Comparison of ENCODE assay signal across 13 cellular contexts in genomic region chr5:55969956-55970355, GRCh38. TPM values are rescaled to one million over a fixed set of nuclear protein-coding genes. Genes with fewer than 3 reads are reported as not detected.
DNase-seq lines count a peak whose midpoint lies in the region; ATAC-seq and TF ChIP-seq lines count a peak whose summit lies in the region.
"Had no signal": no experiment of that assay in that cellular context is flagged by ENCODE, and none has a peak within 500 bp of the region (broad histone marks: within the 10 kb centered on the region; RNA-seq: fewer than 3 reads in every experiment).

No MANE protein-coding gene starts in this region.

- H4K91ac ChIP-seq in IMR-90 (ENCODE audit: insufficient read depth, low read depth, low read length), result peak overlapping the region; percentile 9; the same call in 1 of the 2 replicates

- CTCF ChIA-PET in activated CD4-positive, alpha-beta T cell treated with anti-CD3 and anti-CD28 coated beads, Interleukin-2, amount 10 ng/mL, durations not matched to agents 7 days and 5 days (lab: Charles Lee), result interaction anchor here (0.9 to 1.7 kb wide), 3 partner anchors 11 to 33 kb away, joined by 3 to 4 read pairs (median 3); no protein-coding TSS in a partner anchor
- CTCF ChIA-PET in IMR-90 (lab: Yijun Ruan, JAX), result no interaction called here
- CTCF ChIA-PET in naive thymus-derived CD4-positive, alpha-beta T cell (lab: Charles Lee), result interaction anchor here (1.1 to 2.1 kb wide), 3 partner anchors 9 to 230 kb away, joined by 4 to 8 read pairs (median 5); no protein-coding TSS in a partner anchor

- H2BK15ac ChIP-seq in IMR-90 (ENCODE audit: low read depth, low read length), result no peak overlapping the region

- no peak overlapping the region for H2AFZ ChIP-seq in IMR-90 (replicated peaks; ENCODE audit: low read length, poor library complexity)

- H3K56ac ChIP-seq in IMR-90 (ENCODE audit: extremely low read depth, insufficient read depth, low read length), result no peak overlapping the region

- H3K18ac ChIP-seq in IMR-90 (ENCODE audit: low read depth, low read length), result peak overlapping the region; percentile 71; the same call in 1 of the 2 replicates

- no peak overlapping the region for H3K4me3 Mint-ChIP-seq in activated CD4-positive, alpha-beta T cell treated with anti-CD3 and anti-CD28 coated beads, Interleukin-2, amount 10 ng/mL, durations not matched to agents 7 days and 5 days
- peak overlapping the region; percentile 25 to 81 (median 59) for H3K4me3 Mint-ChIP-seq in naive thymus-derived CD4-positive, alpha-beta T cell

- H3K27me3 ChIP-seq in IMR-90 (ENCODE audit: control insufficient read depth, insufficient read depth, low read length), result no peaks in the 10 kb centered on the region
- H3K27me3 ChIP-seq in brain microvascular endothelial cell (replicated peaks), result no peaks in the 10 kb centered on the region
- no peaks in the 10 kb centered on the region for H3K27me3 ChIP-seq in naive thymus-derived CD4-positive, alpha-beta T cell (ENCODE audit: control insufficient read depth in 2 of 2, insufficient read depth in 2 of 2, low read length in 2 of 2)
- H3K27me3 ChIP-seq: suprapubic skin had no signal

- H3K4me3 ChIP-seq in IMR-90 (ENCODE audit: insufficient read depth, low read depth, low read length) (no peak overlapping the region), brain microvascular endothelial cell (ENCODE audit: low read depth, low read length) (no peak overlapping the region)
- H3K4me3 ChIP-seq in naive thymus-derived CD4-positive, alpha-beta T cell (ENCODE audit: low read length), result no peak overlapping the region
- H3K4me3 ChIP-seq: suprapubic skin had no signal

- H2BK120ac ChIP-seq in IMR-90 (ENCODE audit: low read depth, low read length), result 0 out of 2 replicates have a peak overlapping the region, but pooled peaks have one; percentile 54

- no peak overlapping the region for H3K23ac ChIP-seq in IMR-90 (ENCODE audit: low read depth, low read length)

- H3K14ac ChIP-seq in IMR-90 (replicated peaks; ENCODE audit: low read depth, low read length), result 0 out of 2 replicates have a peak overlapping the region, but pooled peaks have one; percentile 14

- peak overlapping the region; percentile 24; the same call in 1 of the 2 replicates for H3K9ac ChIP-seq in IMR-90 (ENCODE audit: low read depth, low read length)

- peak overlapping the region; percentile 85 for H3K4me2 ChIP-seq in IMR-90 (ENCODE audit: low read depth, low read length)

- H4K20me1 ChIP-seq in IMR-90 (ENCODE audit: insufficient read depth, low read length), result peaks cover 12% of the 10 kb centered on the region; the same call in 1 of the 2 replicates

- intact Hi-C loops in IMR-90 (cut with micrococcal nuclease), result no loop called here
- intact Hi-C loops in naive thymus-derived CD4-positive, alpha-beta T cell (cut with micrococcal nuclease), result loop anchor here (1.0 to 10.0 kb wide), 3 partner anchors 7 to 895 kb away; no protein-coding TSS in a partner anchor

- H3K27me3 Mint-ChIP-seq in activated CD4-positive, alpha-beta T cell treated with anti-CD3 and anti-CD28 coated beads, Interleukin-2, amount 10 ng/mL, durations not matched to agents 7 days and 5 days, result no peaks in the 10 kb centered on the region
- H3K27me3 Mint-ChIP-seq in naive thymus-derived CD4-positive, alpha-beta T cell, result no peaks in the 10 kb centered on the region

- H3K9me1 ChIP-seq in IMR-90 (ENCODE audit: insufficient read depth, low read length), result peaks cover 3% of the 10 kb centered on the region; the same call in 1 of the 2 replicates

- H3K36me3 ChIP-seq in IMR-90 (ENCODE audit: control insufficient read depth, insufficient read depth, low read length), result peaks cover 37% of the 10 kb centered on the region
- H3K36me3 ChIP-seq in brain microvascular endothelial cell (replicated peaks), result peaks cover 34% of the 10 kb centered on the region
- H3K36me3 ChIP-seq in naive thymus-derived CD4-positive, alpha-beta T cell (ENCODE audit: control insufficient read depth in 2 of 3, insufficient read depth in 3 of 3, low read length in 3 of 3), result peaks cover 0 to 70% (median 11%) of the 10 kb centered on the region in 3 experiments

- no peaks in the 10 kb centered on the region for H3K9me3 ChIP-seq in IMR-90 (ENCODE audit: control insufficient read depth, insufficient read depth, low read length)
- no peaks in the 10 kb centered on the region for H3K9me3 ChIP-seq in naive thymus-derived CD4-positive, alpha-beta T cell (ENCODE audit: control insufficient read depth in 2 of 3, low read length in 3 of 3)
- H3K9me3 ChIP-seq: suprapubic skin had no signal

- TF ChIP-seq CTCF in IMR-90 (conservative IDR thresholded peaks at IDR 0.05; ENCODE audit: low read depth, low read length) (no peak), brain microvascular endothelial cell (IDR thresholded peaks at IDR 0.05; ENCODE audit: low read depth, low read length, missing control alignments) (no peak), GM13977 (IDR thresholded peaks at IDR 0.05; ENCODE audit: extremely low read depth, insufficient read depth, missing control alignments) (no peak)

- H2AK5ac ChIP-seq in IMR-90 (ENCODE audit: low read depth, low read length), result 0 out of 2 replicates have a peak overlapping the region, but pooled peaks have one; percentile 25

- H3K79me1 ChIP-seq in IMR-90 (ENCODE audit: low read depth in 1 of 2, low read length in 2 of 2), result peaks cover 8 to 52% of the 10 kb centered on the region in 2 experiments

- no CpG with 5 or more reads among the region's 1 CpG for WGBS in IMR-90 (ENCODE audit: extremely low coverage in 2 of 2, insufficient read length in 1 of 2), 2 experiments

- dilution Hi-C loops in IMR-90 (cut with HindIII; ENCODE audit: low sequenced_read_pairs, unreplicated experiment), result no loop called here

- peaks cover 36% of the 10 kb centered on the region for H3K4me1 Mint-ChIP-seq in activated CD4-positive, alpha-beta T cell treated with anti-CD3 and anti-CD28 coated beads, Interleukin-2, amount 10 ng/mL, durations not matched to agents 7 days and 5 days
- H3K4me1 Mint-ChIP-seq in naive thymus-derived CD4-positive, alpha-beta T cell, result peaks cover 34 to 90% (median 68%) of the 10 kb centered on the region in 7 donors

- peaks cover 5% of the 10 kb centered on the region for H3K4me1 ChIP-seq in IMR-90 (ENCODE audit: control insufficient read depth, insufficient read depth, low read length)
- H3K4me1 ChIP-seq in naive thymus-derived CD4-positive, alpha-beta T cell (ENCODE audit: control insufficient read depth in 2 of 2, insufficient read depth in 2 of 2, low read length in 2 of 2), result peaks cover 0 to 41% of the 10 kb centered on the region in 2 donors

- H2AK9ac ChIP-seq in IMR-90 (replicated peaks; ENCODE audit: low read depth, low read length, poor library complexity), result peak overlapping the region; percentile 0

- no peak for TF ChIP-seq RAD21 in IMR-90 (IDR thresholded peaks at IDR 0.05; ENCODE audit: low read length)

- H2BK20ac ChIP-seq in IMR-90 (ENCODE audit: low read depth, low read length), result no peak overlapping the region; the same call in 1 of the 2 replicates

- peak overlapping the region; percentile 45 for H3K27ac ChIP-seq in IMR-90 (ENCODE audit: insufficient read depth, low read length)
- no peak overlapping the region for H3K27ac ChIP-seq in brain microvascular endothelial cell
- peak overlapping the region; percentile 2 for H3K27ac ChIP-seq in naive thymus-derived CD4-positive, alpha-beta T cell (ENCODE audit: low read depth, low read length)
- H3K27ac ChIP-seq: suprapubic skin had no signal

- H4K5ac ChIP-seq in IMR-90 (ENCODE audit: low read depth, low read length), result no peak overlapping the region

- ATAC-seq in IMR-90 (ENCODE audit: low read depth), result peak; percentile 88
- ATAC-seq in naive thymus-derived CD4-positive, alpha-beta T cell, result peak; percentile 23
- ATAC-seq in HG03442 (IDR thresholded peaks at IDR 0.05; ENCODE audit: unreplicated experiment), result no peak

- in situ Hi-C loops in IMR-90 (cut with MboI; ENCODE audit: low sequenced_read_pairs), result loop anchor here (10.0 to 25.0 kb wide), 2 partner anchors 865 to 1242 kb away; no protein-coding TSS in a partner anchor
- in situ Hi-C loops in brain microvascular endothelial cell (cut with HindIII; ENCODE audit: low pct_ligation_motif_present, low sequenced_read_pairs), result no loop called here
- in situ Hi-C loops in GM13977 (cut with MboI; ENCODE audit: low pct_unique_long_range_greater_than_20kb, low sequenced_read_pairs, unreplicated experiment), result no loop called here

- H2BK5ac ChIP-seq in IMR-90 (ENCODE audit: low read depth, low read length, poor library complexity, severe bottlenecking), result peak overlapping the region; percentile 92

- H4K8ac ChIP-seq in IMR-90 (ENCODE audit: low read depth in 2 of 2, low read length in 2 of 2), result peak overlapping the region in 1 of 2 experiments; percentile 22; a peak in 2 of 4 replicates

- DNase-seq in activated CD4-positive, alpha-beta T cell treated with anti-CD3 and anti-CD28 coated beads, Interleukin-2, amount 10 ng/mL, durations not matched to agents 7 days and 5 days, result no peak
- DNase-seq in activated CD4-positive, alpha-beta T cell treated with anti-CD3 and anti-CD28 coated beads, Interleukin-2, amount 50 U/mL, for 48 hours, result no peak
- DNase-seq in IMR-90 (peak; percentile 54), brain microvascular endothelial cell (peak; percentile 24), NCI-H146 treated with DMSO at 0.1 percent for 48 hours (lab: John Stamatoyannopoulos, UW; ENCODE audit: unreplicated experiment) (no peak), GM13977 (ENCODE audit: low spot score) (no peak)
- no peak for DNase-seq in naive thymus-derived CD4-positive, alpha-beta T cell
- DNase-seq: kidney, NCI-H187, NCI-H748 treated with DMSO at 0.1 percent for 48 hours, Right ventricle myocardium superior had no signal

- no peaks in the 10 kb centered on the region for H3K9me3 Mint-ChIP-seq in activated CD4-positive, alpha-beta T cell treated with anti-CD3 and anti-CD28 coated beads, Interleukin-2, amount 10 ng/mL, durations not matched to agents 7 days and 5 days
- H3K9me3 Mint-ChIP-seq in naive thymus-derived CD4-positive, alpha-beta T cell, result no peaks in the 10 kb centered on the region

- H3K27ac Mint-ChIP-seq in activated CD4-positive, alpha-beta T cell treated with anti-CD3 and anti-CD28 coated beads, Interleukin-2, amount 10 ng/mL, durations not matched to agents 7 days and 5 days, result peak overlapping the region; percentile 73
- H3K27ac Mint-ChIP-seq in naive thymus-derived CD4-positive, alpha-beta T cell, result peak overlapping the region; percentile 29 to 94 (median 79)

- peak overlapping the region; percentile 64; the same call in 1 of the 2 replicates for H3K4ac ChIP-seq in IMR-90 (ENCODE audit: low read depth, low read length)

- POLR2A ChIA-PET in activated CD4-positive, alpha-beta T cell treated with anti-CD3 and anti-CD28 coated beads, Interleukin-2, amount 10 ng/mL, durations not matched to agents 7 days and 5 days (lab: Charles Lee), result no interaction called here
- POLR2A ChIA-PET in IMR-90 (lab: Charles Lee; ENCODE audit: unreplicated experiment), result no interaction called here
- POLR2A ChIA-PET in naive thymus-derived CD4-positive, alpha-beta T cell (lab: Charles Lee), result interaction anchor here (0.6 to 1.2 kb wide), 3 partner anchors 18 to 182 kb away, joined by 3 read pairs; no protein-coding TSS in a partner anchor

- no peak for TF ChIP-seq POLR2A in IMR-90 (IDR thresholded peaks at IDR 0.05; ENCODE audit: low read depth, low read length)

- BruUV-seq in IMR-90 (replicated peaks; lab: Mats Ljungman, UMichigan), result no TSS peak

- peaks cover 55% of the 10 kb centered on the region for H3K36me3 Mint-ChIP-seq in activated CD4-positive, alpha-beta T cell treated with anti-CD3 and anti-CD28 coated beads, Interleukin-2, amount 10 ng/mL, durations not matched to agents 7 days and 5 days (ENCODE audit: low read depth)
- H3K36me3 Mint-ChIP-seq in naive thymus-derived CD4-positive, alpha-beta T cell, result peaks cover 11 to 55% (median 42%) of the 10 kb centered on the region in 5 donors

RNA-seq across cellular contexts. Expression of gene IL6ST, which starts 24.8 kb away (rescaled TPM):
- 100 to 1,000 TPM; 117 to 130 TPM for total RNA-seq in activated CD4-positive, alpha-beta T cell treated with anti-CD3 and anti-CD28 coated beads, Interleukin-2, amount 10 ng/mL, durations not matched to agents 7 days and 5 days
- total RNA-seq in IMR-90 (2012; rRNA removed), result 506 and 533 TPM in 2 replicates
- 90.6 and 93.1 TPM in 2 replicates for polyA plus RNA-seq in IMR-90 (2012; rRNA removed)
- polyA plus RNA-seq in IMR-90 (2012; cell fraction: cytosol; rRNA removed), result 8.4 and 8.7 TPM in 2 replicates
- 3.7 and 44.6 TPM in 2 replicates for polyA plus RNA-seq in IMR-90 (2012; cell fraction: nucleus; rRNA removed; ENCODE audit: low replicate concordance)
- 100 to 1,000 TPM; 101 to 372 (median 346) TPM for total RNA-seq in naive thymus-derived CD4-positive, alpha-beta T cell
- 100 to 1,000 TPM; 130 to 148 TPM for polyA plus RNA-seq in naive thymus-derived CD4-positive, alpha-beta T cell

Comparison
In these comparisons a context has a peak if more than half of its experiments do, and no peak if none do; other contexts are left out.
1. DNase-seq: peak in IMR-90 (single experiment) and brain microvascular endothelial cell (single experiment); none in activated CD4-positive, alpha-beta T cell treated with anti-CD3 and anti-CD28 coated beads, Interleukin-2, amount 10 ng/mL, durations not matched to agents 7 days and 5 days (single experiment), activated CD4-positive, alpha-beta T cell treated with anti-CD3 and anti-CD28 coated beads, Interleukin-2, amount 50 U/mL, for 48 hours (0 of 2), naive thymus-derived CD4-positive, alpha-beta T cell (0 of 9), NCI-H146 treated with DMSO at 0.1 percent for 48 hours (single experiment) and GM13977 (single experiment).